In the genomic region with DNA sequence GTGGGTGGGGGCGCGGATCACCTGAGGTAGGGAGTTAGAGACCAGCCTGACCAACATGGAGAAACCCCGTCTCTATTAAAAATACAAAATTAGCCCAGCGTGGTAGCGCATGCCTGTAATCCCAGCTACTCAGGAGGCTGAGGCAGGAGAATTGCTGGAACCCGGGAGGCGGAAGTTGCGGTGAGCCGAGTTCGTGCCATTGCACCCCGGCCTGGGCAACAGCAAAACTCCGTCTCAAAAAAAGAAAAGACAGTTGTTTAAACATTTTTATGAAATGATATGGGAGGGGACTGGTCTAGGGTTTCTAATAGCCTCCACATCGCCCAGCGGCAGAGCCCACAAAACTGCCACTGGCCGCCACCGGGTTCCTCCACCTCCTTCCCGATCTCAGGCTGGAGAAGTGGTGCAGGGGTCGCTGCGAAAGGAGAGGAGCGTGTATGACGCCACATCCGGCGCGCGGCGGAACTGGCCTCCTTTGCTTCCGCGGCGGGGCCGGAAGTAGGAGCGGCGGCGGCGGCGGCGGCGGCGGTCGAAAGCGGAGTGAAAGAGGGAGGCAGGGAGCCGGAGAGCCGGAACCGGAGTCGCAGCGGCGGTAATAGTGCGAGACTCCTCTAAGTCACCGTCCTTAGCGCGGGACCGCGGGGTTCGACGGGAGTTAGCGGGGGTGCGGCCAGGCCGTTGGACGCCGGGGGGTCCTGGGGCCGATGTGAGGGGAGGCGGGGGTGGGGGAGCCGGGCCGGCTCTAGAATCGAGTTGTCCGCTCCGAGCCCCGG, we compare ENCODE assay signal across 8 cellular contexts. TPM values are rescaled to one million over a fixed set of nuclear protein-coding genes. Genes with fewer than 3 reads are reported as not detected.
DNase-seq lines count a peak whose midpoint lies in the region; ATAC-seq, FAIRE-seq and TF ChIP-seq lines count a peak whose summit lies in the region.

Gene PPP4C (plus strand): TSS at position 492 of the 773 bp plus-strand sequence. CDS start 384 bp downstream, outside the sequence.

- no peaks in the 10 kb centered on the region for H3K9me3 Mint-ChIP-seq in dendritic cell treated with granulocyte-macrophage colony-stimulating factor and Interleukin-4, amounts not matched to agents 40 ng/mL and 50 ng/mL, for 4 days

- no peak within 1 kb of the TSS for H2AFZ ChIP-seq in HepG2 (ENCODE audit: low read length)

- H4K20me1 ChIP-seq in HepG2 (ENCODE audit: insufficient read depth, low read length) = peaks cover 33% of the 10 kb centered on the region

- FAIRE-seq in A549 (lab: Jason Lieb, UNC) (no peak), HepG2 (lab: Jason Lieb, UNC) (no peak)

- TF ChIP-seq CTCF in A549 (IDR thresholded peaks at IDR 0.05) (no peak), HepG2 (CRISPR knock-in tag; IDR thresholded peaks at IDR 0.05) (peak; percentile 51)

- peak within 1 kb of the TSS; percentile 90 for H3K9ac ChIP-seq in HepG2 (ENCODE audit: insufficient read depth, low read depth, low read length)

- 4% methylated on average over 45 of the region's 67 CpGs for WGBS in A549 (ENCODE audit: missing lambda C conversion rate)
- 3% methylated on average over 57 of the region's 67 CpGs for WGBS in HepG2 (ENCODE audit: low lambda C conversion rate)

- H3K4me1 ChIP-seq in A549 (peaks cover 18% of the 10 kb centered on the region), HepG2 (ENCODE audit: insufficient read depth, low read length) (peaks cover 66% of the 10 kb centered on the region)

- BruUV-seq in HepG2 (replicated peaks; lab: Mats Ljungman, UMichigan) = TSS peak; percentile 99

- H3K27ac Mint-ChIP-seq in dendritic cell treated with granulocyte-macrophage colony-stimulating factor and Interleukin-4, amounts not matched to agents 40 ng/mL and 50 ng/mL, for 4 days = peak within 1 kb of the TSS; percentile 86

- H3K4me2 ChIP-seq in A549 = peak within 1 kb of the TSS; percentile 96
- H3K4me2 ChIP-seq in HepG2 (ENCODE audit: low read depth, low read length) = peak within 1 kb of the TSS; percentile 91

- H3K4me3 ChIP-seq in A549 (peak within 1 kb of the TSS; percentile 100), HepG2 (replicated peaks in 1 of 3; ENCODE audit: insufficient read depth in 1 of 3, low read depth in 2 of 3, low read length in 3 of 3) (peak within 1 kb of the TSS; percentile 81 to 98 (median 90))

- H3K27me3 ChIP-seq in HepG2 (ENCODE audit: control insufficient read depth in 1 of 2, insufficient read depth in 2 of 2, low read length in 2 of 2) = no peaks in the 10 kb centered on the region; a peak in 1 of 5 replicates

- no peaks in the 10 kb centered on the region for H3K27me3 Mint-ChIP-seq in dendritic cell treated with granulocyte-macrophage colony-stimulating factor and Interleukin-4, amounts not matched to agents 40 ng/mL and 50 ng/mL, for 4 days

- CTCF ChIA-PET in A549 (lab: Yijun Ruan, JAX) (interaction anchor here (0.9 to 10.3 kb wide), 4 partner anchors 10 to 20 kb away, joined by 3 to 143 read pairs (median 24); partner anchors contain the start of genes ALDOA and TBX6), HepG2 (lab: Yijun Ruan, JAX; ENCODE audit: low intra/inter-chr PET ratio, low total read pairs) (no interaction called here)

- H3K27ac ChIP-seq in A549 (peak within 1 kb of the TSS; percentile 97 to 98), HepG2 (ENCODE audit: extremely low read length, insufficient read depth, low read length) (peak within 1 kb of the TSS; percentile 82)

- peak within 1 kb of the TSS; percentile 88 for H3K4me3 Mint-ChIP-seq in dendritic cell treated with granulocyte-macrophage colony-stimulating factor and Interleukin-4, amounts not matched to agents 40 ng/mL and 50 ng/mL, for 4 days

- peaks cover 39% of the 10 kb centered on the region for H3K4me1 Mint-ChIP-seq in dendritic cell treated with granulocyte-macrophage colony-stimulating factor and Interleukin-4, amounts not matched to agents 40 ng/mL and 50 ng/mL, for 4 days (ENCODE audit: low read depth)

- TF ChIP-seq POLR2A in A549 (IDR thresholded peaks at IDR 0.05; ENCODE audit: low read length) (peak; percentile 83), HepG2 (IDR thresholded peaks at IDR 0.05; ENCODE audit: insufficient read depth in 1 of 2, low read depth in 2 of 2, low read length in 2 of 2) (peak; percentile 94 to 97)

- TF ChIP-seq EP300 in A549 (IDR thresholded peaks at IDR 0.05) (no peak), HepG2 (IDR thresholded peaks at IDR 0.05; ENCODE audit: low read depth in 2 of 2, low read length in 2 of 2) (peak in 1 of 2 experiments; percentile 9; a peak in 1 of 4 replicates), HepG2 (CRISPR knock-in tag; IDR thresholded peaks at IDR 0.05; ENCODE audit: borderline replicate concordance) (no peak)

- no peak for TF ChIP-seq RAD21 in A549 (conservative IDR thresholded peaks at IDR 0.05 in 1 of 2, IDR thresholded peaks at IDR 0.05 in 1 of 2)
- TF ChIP-seq RAD21 in HepG2 (CRISPR knock-in tag; IDR thresholded peaks at IDR 0.05) = 0 out of 2 replicates have a peak, but pooled peaks have one; percentile 28

- H3K9me3 ChIP-seq in A549 (no peaks in the 10 kb centered on the region), HepG2 (ENCODE audit: low read length) (no peaks in the 10 kb centered on the region)

- H3K36me3 ChIP-seq in HepG2 (replicated peaks in 1 of 2; ENCODE audit: control insufficient read depth in 1 of 2, insufficient read depth in 2 of 2, low read length in 2 of 2) = peaks cover 14 to 40% of the 10 kb centered on the region in 2 experiments

- ATAC-seq in A549 = peak; percentile 93 to 98
- ATAC-seq in GM18909 (IDR thresholded peaks at IDR 0.05; ENCODE audit: poor library complexity, unreplicated experiment) = peak; percentile 71
- ATAC-seq in HG03439 (IDR thresholded peaks at IDR 0.05; ENCODE audit: unreplicated experiment) = peak; percentile 63
- ATAC-seq in HepG2 = peak; percentile 90

- H3K79me2 ChIP-seq in HepG2 (ENCODE audit: insufficient read depth, low read length) = peaks cover 38% of the 10 kb centered on the region

- intact Hi-C loops in dendritic cell treated with granulocyte-macrophage colony-stimulating factor and Interleukin-4, amounts not matched to agents 40 ng/mL and 50 ng/mL, for 4 days (cut with micrococcal nuclease) = no loop called here
- intact Hi-C loops in HepG2 (cut with micrococcal nuclease; ENCODE audit: unreplicated experiment) = no loop called here

- peak; percentile 91 to 98 for DNase-seq in A549 (ENCODE audit: low read depth in 1 of 2, low spot score in 1 of 2)
- DNase-seq in NCI-H748 treated with DMSO at 0.1 percent for 48 hours (lab: John Stamatoyannopoulos, UW) = peak; percentile 36
- DNase-seq in activated CD4-positive, alpha-beta T cell treated with anti-CD3 and anti-CD28 coated beads, Interleukin-2, amount 50 U/mL, for 24 hours (ENCODE audit: low read depth in 1 of 2, low spot score in 1 of 2) = peak; percentile 78 to 85
- peak; percentile 88 for DNase-seq in HepG2 (ENCODE audit: low spot score)
- peak; percentile 81 to 88 for DNase-seq in stimulated activated CD4-positive, alpha-beta T cell treated with anti-CD3 and anti-CD28 coated beads, Interleukin-2, amount 100 ng/mL, for 48 hours

- POLR2A ChIA-PET in A549 (lab: Yijun Ruan, JAX) = interaction anchor here (1.2 to 2.6 kb wide), 3 partner anchors 10 to 16 kb away, joined by 7 to 14 read pairs (median 7); partner anchors contain the start of genes ALDOA and TBX6
- POLR2A ChIA-PET in HepG2 (lab: Yijun Ruan, JAX) = interaction anchor here (0.9 to 4.3 kb wide), 7 partner anchors 9 to 22 kb away, joined by 3 to 100 read pairs (median 8); partner anchors contain the start of genes ALDOA, TBX6 and YPEL3

- in situ Hi-C loops in HepG2 (cut with HindIII; ENCODE audit: extremely low pct_ligation_motif_present, low pct_unique_long_range_greater_than_20kb) = loop anchor here (25.0 kb wide), 1 partner anchor 562 kb away; no protein-coding TSS in a partner anchor

- peaks cover 90% of the 10 kb centered on the region for H3K36me3 Mint-ChIP-seq in dendritic cell treated with granulocyte-macrophage colony-stimulating factor and Interleukin-4, amounts not matched to agents 40 ng/mL and 50 ng/mL, for 4 days (ENCODE audit: low read depth)

TF ChIP-seq in HepG2, 621 proteins besides CTCF, POLR2A, EP300 and RAD21 (continues in another document):
- peak; percentile 88 for TF ChIP-seq REPIN1 (CRISPR knock-in tag; IDR thresholded peaks at IDR 0.05; ENCODE audit: borderline replicate concordance, low read depth)
- TF ChIP-seq MYC (CRISPR knock-in tag; IDR thresholded peaks at IDR 0.05; ENCODE audit: borderline replicate concordance) = peak; percentile 35; the same call in 1 of the 2 replicates
- TF ChIP-seq ZNF121 (CRISPR knock-in tag; IDR thresholded peaks at IDR 0.05) = no peak

RNA-seq across cellular contexts. Expression of gene PPP4C, which starts in this region (rescaled TPM):
- polyA plus RNA-seq in A549 (2011; rRNA removed) = 102 and 117 TPM in 2 replicates
- 237 and 266 TPM in 2 replicates for polyA plus RNA-seq in A549 (2012; cell fraction: cytosol; rRNA removed)
- 236 and 260 TPM in 2 replicates for polyA plus RNA-seq in A549 (2012; cell fraction: nucleus; rRNA removed)
- 107 to 117 TPM (median 115 TPM) in 3 replicates for polyA plus RNA-seq in A549 (2017; fragmentation: RNase III; extraction: RNeasy Plus Mini Kit Qiagen cat#74134 plus additional on column Dnase treatment)
- 326 and 415 TPM in 2 replicates for polyA minus RNA-seq in A549 (2011; rRNA and poly(A)+ RNA removed)
- total RNA-seq in HepG2 (2016; rRNA removed; fragmentation: Illumina TruSeq; extraction: Trizol) = 176 and 177 TPM in 2 replicates
- 65.7 and 77.2 TPM in 2 replicates for total RNA-seq in HepG2 (2016; cell fraction: cytosol; rRNA removed; fragmentation: Illumina TruSeq; extraction: Trizol; ENCODE audit: low read depth)
- 171 and 181 TPM in 2 replicates for total RNA-seq in HepG2 (2016; cell fraction: insoluble cytoplasmic fraction; rRNA removed; fragmentation: Illumina TruSeq; extraction: Trizol)
- total RNA-seq in HepG2 (2016; cell fraction: membrane; rRNA removed; fragmentation: Illumina TruSeq; extraction: Trizol) = 128 and 142 TPM in 2 replicates
- total RNA-seq in HepG2 (2016; cell fraction: nucleus; rRNA removed; fragmentation: Illumina TruSeq; extraction: Trizol) = 74.9 and 87.3 TPM in 2 replicates
- polyA plus RNA-seq in HepG2 (2011; rRNA removed) = 220 and 272 TPM in 2 replicates
- 258 and 302 TPM in 2 replicates for polyA plus RNA-seq in HepG2 (2011; cell fraction: cytosol; rRNA removed)
- 210 and 223 TPM in 2 replicates for polyA plus RNA-seq in HepG2 (2011; cell fraction: nucleus; rRNA removed)
- 137 and 191 TPM in 2 replicates for polyA plus RNA-seq in HepG2 (2012)
- 74.4 and 81.5 TPM in 2 replicates for polyA plus RNA-seq in HepG2 (2016; cell fraction: cytosol; fragmentation: Illumina TruSeq; extraction: Trizol; ENCODE audit: low read depth)
- polyA plus RNA-seq in HepG2 (2016; cell fraction: insoluble cytoplasmic fraction; fragmentation: Illumina TruSeq; extraction: Trizol; ENCODE audit: low read depth) = 211 and 227 TPM in 2 replicates
- polyA plus RNA-seq in HepG2 (2016; cell fraction: membrane; fragmentation: Illumina TruSeq; extraction: Trizol; ENCODE audit: low read depth) = 119 and 131 TPM in 2 replicates
- polyA plus RNA-seq in HepG2 (2016; cell fraction: nucleus; fragmentation: Illumina TruSeq; extraction: Trizol; ENCODE audit: insufficient read depth, low read depth) = 198 and 202 TPM in 2 replicates
- polyA minus RNA-seq in HepG2 (2011; rRNA and poly(A)+ RNA removed; ENCODE audit: low replicate concordance) = 448 and 594 TPM in 2 replicates
- polyA minus RNA-seq in HepG2 (2011; cell fraction: cytosol; rRNA and poly(A)+ RNA removed) = 140 and 151 TPM in 2 replicates
- 46.2 and 53.8 TPM in 2 replicates for polyA minus RNA-seq in HepG2 (2011; cell fraction: nucleus; rRNA and poly(A)+ RNA removed)

Comparison
In these comparisons a context has a peak if more than half of its experiments do, and no peak if none do; other contexts are left out.
1. Peak in every context shown above with its lines: DNase-seq, ATAC-seq, H3K4me3 ChIP-seq and H3K27ac ChIP-seq.
2. DNase-seq: peak in every context shown above with its lines; median percentile 94 in A549; 88 in HepG2; 84 in stimulated activated CD4-positive, alpha-beta T cell treated with anti-CD3 and anti-CD28 coated beads, Interleukin-2, amount 100 ng/mL, for 48 hours; 82 in activated CD4-positive, alpha-beta T cell treated with anti-CD3 and anti-CD28 coated beads, Interleukin-2, amount 50 U/mL, for 24 hours; 36 in NCI-H748 treated with DMSO at 0.1 percent for 48 hours.